In genomic region chr20:219290-220115, GRCh38 we compare ENCODE assay signal across 1 cellular context.
TF ChIP-seq lines count a peak whose summit lies in the region.

No MANE protein-coding gene starts in this region.

TF ChIP-seq in GM12878, 131 proteins besides CTCF, POLR2A, EP300 and RAD21:
- TF ChIP-seq SUPT20H (IDR thresholded peaks at IDR 0.05; ENCODE audit: borderline replicate concordance, control insufficient read depth, low read depth, low read length) = no peak
- TF ChIP-seq NR2F1 (conservative IDR thresholded peaks at IDR 0.05) = no peak
- TF ChIP-seq GABPA (IDR thresholded peaks at IDR 0.05; ENCODE audit: low read depth) = no peak
- no peak for TF ChIP-seq ZSCAN29 (IDR thresholded peaks at IDR 0.05)
- TF ChIP-seq SMC3 (IDR thresholded peaks at IDR 0.05; ENCODE audit: borderline replicate concordance, low read length) = peak; percentile 21; the same call in 1 of the 2 replicates
